Comparison of ENCODE assay signal across 9 cellular contexts in the genomic region with DNA sequence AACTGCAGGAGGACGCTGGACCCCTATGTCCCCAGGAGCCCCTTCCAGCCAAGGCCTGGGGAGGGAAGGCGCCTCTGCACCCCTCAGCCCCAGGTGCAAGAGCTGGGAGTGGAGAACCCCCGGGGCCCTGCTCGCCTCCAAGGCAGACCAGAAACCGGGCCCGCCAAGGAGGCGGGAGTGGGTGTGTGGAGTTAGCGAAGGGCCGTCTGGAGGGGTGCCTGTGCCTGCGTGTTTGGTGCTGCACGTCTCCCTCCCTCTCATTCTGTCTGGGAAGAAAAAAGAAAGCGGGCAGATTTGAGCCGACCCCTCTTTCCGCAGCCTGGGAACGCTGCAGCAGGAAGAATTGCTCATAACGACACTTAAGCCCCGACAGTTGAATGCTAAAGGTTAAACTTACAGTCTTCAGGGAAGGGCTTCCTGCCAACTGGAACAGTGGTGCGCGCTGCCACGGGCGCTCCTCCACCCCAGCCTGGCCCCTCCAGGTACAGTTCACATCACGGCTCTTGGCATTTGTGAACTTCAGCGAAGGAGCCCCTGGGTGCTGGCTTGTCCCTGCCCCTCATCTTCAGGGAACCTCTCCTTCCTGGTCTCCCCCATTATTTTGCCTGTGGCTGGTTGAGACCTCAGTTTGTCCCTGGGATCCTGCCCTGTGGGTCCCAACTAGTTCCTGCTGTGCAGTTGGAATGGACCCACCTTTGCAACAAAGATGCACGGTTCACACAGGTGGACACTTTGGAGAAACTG. TPM values are rescaled to one million over a fixed set of nuclear protein-coding genes. Genes with fewer than 3 reads are reported as not detected.
A peak's percentile ranks its signal among the peaks of the same experiment; 100 is the strongest.
DNase-seq lines count a peak whose midpoint lies in the region; ATAC-seq and TF ChIP-seq lines count a peak whose summit lies in the region.
"Had no signal": no experiment of that assay in that cellular context is flagged by ENCODE, and none has a peak within 500 bp of the region (broad histone marks: within the 10 kb centered on the region; RNA-seq: fewer than 3 reads in every experiment).

No MANE protein-coding gene starts in this region.

- no peak overlapping the region for H2BK120ac ChIP-seq in mesendoderm (ENCODE audit: low read depth, low read length)

- DNase-seq in NCI-H2227 (lab: John Stamatoyannopoulos, UW; ENCODE audit: unreplicated experiment) (peak; percentile 37), endodermal cell (peak; percentile 69), mesendoderm (no peak), iPS-NIHi11 (ENCODE audit: low spot score) (no peak)
- no peak for DNase-seq in activated CD4-positive, alpha-beta T cell treated with anti-CD3 and anti-CD28 coated beads, Interleukin-2, amount 50 U/mL, for 48 hours
- DNase-seq: effector CD8-positive, alpha-beta T cell had no signal

- no peak overlapping the region for H2AK5ac ChIP-seq in mesendoderm (ENCODE audit: low read length)

- no peak for TF ChIP-seq POLR2A in GM18505 (IDR thresholded peaks at IDR 0.05; ENCODE audit: borderline replicate concordance, extremely low read depth, insufficient read depth, insufficient read length)

- no peaks in the 10 kb centered on the region for H3K36me3 Mint-ChIP-seq in endodermal cell (ENCODE audit: low read depth)

- H3K4me3 ChIP-seq in endodermal cell (ENCODE audit: low read length) = no peak overlapping the region
- no peak overlapping the region for H3K4me3 ChIP-seq in mesendoderm (ENCODE audit: low read length)
- peak overlapping the region in 3 of 5 donors; percentile 11 to 46 (median 25) for H3K4me3 ChIP-seq in subcutaneous abdominal adipose tissue (ENCODE audit: low read depth in 1 of 5, low read length in 5 of 5)

- H3K4me2 ChIP-seq in mesendoderm (ENCODE audit: low read length) = peak overlapping the region; percentile 41

- H3K9ac ChIP-seq in endodermal cell (ENCODE audit: extremely low read depth, low read length, poor library complexity, severe bottlenecking) = no peak overlapping the region
- no peak overlapping the region for H3K9ac ChIP-seq in mesendoderm (ENCODE audit: low read length)
- H3K9ac ChIP-seq in subcutaneous abdominal adipose tissue (ENCODE audit: low read length in 5 of 5) = no peak overlapping the region

- H3K4me1 ChIP-seq in endodermal cell (ENCODE audit: control insufficient read depth, insufficient read depth, low read length) (peaks cover 3% of the 10 kb centered on the region), mesendoderm (ENCODE audit: control insufficient read depth, low read depth, low read length) (no peaks in the 10 kb centered on the region), subcutaneous abdominal adipose tissue (ENCODE audit: control insufficient read depth in 5 of 5, insufficient read depth in 5 of 5, low read length in 5 of 5) (peaks cover 5 to 76% (median 49%) of the 10 kb centered on the region in 5 donors)

- peaks cover 25% of the 10 kb centered on the region for H3K4me1 Mint-ChIP-seq in endodermal cell

- no peaks in the 10 kb centered on the region for H3K79me2 ChIP-seq in mesendoderm (ENCODE audit: control insufficient read depth, insufficient read depth, low read length)

- no peak overlapping the region for H2BK5ac ChIP-seq in mesendoderm (ENCODE audit: low read length)

- no peaks in the 10 kb centered on the region for H3K9me3 Mint-ChIP-seq in endodermal cell

- H3K23ac ChIP-seq in mesendoderm (ENCODE audit: low read length) = no peak overlapping the region

- no peak overlapping the region for H3K4ac ChIP-seq in mesendoderm (ENCODE audit: low read depth, low read length)

- no peak for TF ChIP-seq CTCF in endodermal cell (conservative IDR thresholded peaks at IDR 0.05)

- no peaks in the 10 kb centered on the region for H3K79me1 ChIP-seq in mesendoderm (ENCODE audit: low read length)

- H3K4me3 Mint-ChIP-seq in endodermal cell = peak overlapping the region; percentile 40

- no peak for ATAC-seq in GM18505 (IDR thresholded peaks at IDR 0.05; ENCODE audit: unreplicated experiment)
- ATAC-seq in activated CD4-positive, CD25-positive, alpha-beta regulatory T cell treated with anti-CD3 and anti-CD28 coated beads, Interleukin-2, amount 50 U/mL, for 24 hours = no peak

- H2BK15ac ChIP-seq in mesendoderm (replicated peaks; ENCODE audit: low read depth) = no peak overlapping the region

- no peak overlapping the region for H4K5ac ChIP-seq in mesendoderm (ENCODE audit: low read length)

- 4 to 7% methylated on average over 11 to 24 of the region's 24 CpGs for WGBS in endodermal cell (ENCODE audit: insufficient coverage in 1 of 2, insufficient read length in 1 of 2), 2 experiments
- no CpG with 5 or more reads among the region's 24 CpGs for WGBS in mesendoderm (ENCODE audit: extremely low coverage, insufficient coverage, low lambda C conversion rate)

- no peak overlapping the region for H3K27ac Mint-ChIP-seq in endodermal cell

- H4K8ac ChIP-seq in mesendoderm (ENCODE audit: low read depth, low read length) = no peak overlapping the region

- peaks cover 98% of the 10 kb centered on the region for H3K27me3 Mint-ChIP-seq in endodermal cell (ENCODE audit: insufficient read depth)

- no peak overlapping the region for H3K18ac ChIP-seq in mesendoderm (ENCODE audit: low read length)

- no peak overlapping the region for H3K56ac ChIP-seq in mesendoderm (ENCODE audit: low read length)

- H3K27me3 ChIP-seq in endodermal cell (ENCODE audit: control insufficient read depth, insufficient read depth, low read length, poor library complexity, severe bottlenecking) (peaks cover 91% of the 10 kb centered on the region), mesendoderm (ENCODE audit: insufficient read depth, low read length, poor library complexity) (peaks cover 56% of the 10 kb centered on the region), subcutaneous abdominal adipose tissue (ENCODE audit: control insufficient read depth in 5 of 5, insufficient read depth in 4 of 5, low read length in 5 of 5) (peaks cover 25 to 49% (median 35%) of the 10 kb centered on the region in 5 donors)

- H3K9me3 ChIP-seq in endodermal cell (ENCODE audit: control insufficient read depth, low read length) (no peaks in the 10 kb centered on the region), subcutaneous abdominal adipose tissue (ENCODE audit: control insufficient read depth in 5 of 5, low read length in 5 of 5) (no peaks in the 10 kb centered on the region)

- H3K27ac ChIP-seq in endodermal cell (ENCODE audit: low read depth, low read length) = no peak overlapping the region
- H3K27ac ChIP-seq in mesendoderm (ENCODE audit: low read depth, low read length) = no peak overlapping the region
- H3K27ac ChIP-seq in subcutaneous abdominal adipose tissue (ENCODE audit: low read depth, low read length) = peak overlapping the region; percentile 74

- no peaks in the 10 kb centered on the region for H3K36me3 ChIP-seq in endodermal cell (ENCODE audit: control insufficient read depth, insufficient read depth, low read length)
- no peaks in the 10 kb centered on the region for H3K36me3 ChIP-seq in mesendoderm (ENCODE audit: control insufficient read depth, insufficient read depth, low read length)
- H3K36me3 ChIP-seq in subcutaneous abdominal adipose tissue (ENCODE audit: control insufficient read depth in 5 of 5, insufficient read depth in 5 of 5, low read length in 5 of 5) = no peaks in the 10 kb centered on the region

RNA-seq across cellular contexts. Expression of a gene that starts 19.2 kb away (rescaled TPM):
- 1 to 10 TPM in 1 of 2 donors, under 1 TPM in 1; 0.79 to 2.2 TPM for total RNA-seq in endodermal cell
- 9.3 TPM for polyA plus RNA-seq in endodermal cell (2013, experiment 1 of 2)
- 10.4 TPM for polyA plus RNA-seq in endodermal cell (2013, experiment 2 of 2)
- 0.86 TPM for polyA plus RNA-seq in mesendoderm (2013, experiment 1 of 2)
- polyA plus RNA-seq in mesendoderm (2013, experiment 2 of 2) = 0.76 TPM

Comparison
In these comparisons a context has a peak if more than half of its experiments do, and no peak if none do; other contexts are left out.
1. DNase-seq: peak in NCI-H2227 (single experiment) and endodermal cell (single experiment); none in mesendoderm (single experiment), activated CD4-positive, alpha-beta T cell treated with anti-CD3 and anti-CD28 coated beads, Interleukin-2, amount 50 U/mL, for 48 hours (0 of 2) and iPS-NIHi11 (single experiment).
2. H3K4me3 ChIP-seq: peak in subcutaneous abdominal adipose tissue (3 of 5); none in endodermal cell (single experiment) and mesendoderm (single experiment).